ENCODE assay signal across 8 cellular contexts in genomic region chr15:101652098-101652782, GRCh38. TPM values are rescaled to one million over a fixed set of nuclear protein-coding genes. Genes with fewer than 3 reads are reported as not detected.
DNase-seq lines count a peak whose midpoint lies in the region; TF ChIP-seq lines count a peak whose summit lies in the region.

TM2D3 (minus strand) TSS chr15:101652381; CDS start chr15:101652361, 20 bp downstream.

- H3K27me3 ChIP-seq in endocrine pancreas (ENCODE audit: control insufficient read depth, insufficient read depth, low read length), result no peaks in the 10 kb centered on the region

- H3K9ac ChIP-seq in endocrine pancreas (ENCODE audit: control insufficient read depth, insufficient read depth, low read length), result peak within 1 kb of the TSS; percentile 97

- 1 to 2% methylated on average over 67 to 68 of the region's 75 CpGs for WGBS in mesodermal cell (ENCODE audit: insufficient coverage in 2 of 2), 2 experiments

- H3K36me3 ChIP-seq in endocrine pancreas (ENCODE audit: control insufficient read depth, insufficient read depth, low read length), result peaks cover 2% of the 10 kb centered on the region
- peaks cover 35% of the 10 kb centered on the region for H3K36me3 ChIP-seq in mesodermal cell (ENCODE audit: control insufficient read depth, insufficient read depth, low read length)

- H3K9me3 ChIP-seq in endocrine pancreas (ENCODE audit: control insufficient read depth, low read length) (no peaks in the 10 kb centered on the region), mesodermal cell (ENCODE audit: control insufficient read depth, low read length) (no peaks in the 10 kb centered on the region)

- peak; percentile 20 for TF ChIP-seq CTCF in GM20000 (IDR thresholded peaks at IDR 0.05; ENCODE audit: extremely low read depth, missing control alignments)

- H3K4me3 ChIP-seq in endocrine pancreas (ENCODE audit: control insufficient read depth, insufficient read depth, low read length), result peak within 1 kb of the TSS; percentile 89
- peak within 1 kb of the TSS; percentile 73 for H3K4me3 ChIP-seq in mesodermal cell (ENCODE audit: extremely low read depth, insufficient read depth, low read length, poor library complexity, severe bottlenecking)

- H3K27ac ChIP-seq in mesodermal cell (ENCODE audit: low read depth, low read length, severe bottlenecking), result peak within 1 kb of the TSS; percentile 86

- H3K4me1 ChIP-seq in endocrine pancreas (ENCODE audit: control insufficient read depth, insufficient read depth, low read length) (peaks cover 21% of the 10 kb centered on the region), mesodermal cell (ENCODE audit: control insufficient read depth, insufficient read depth, low read length, poor library complexity, severe bottlenecking) (peaks cover 4% of the 10 kb centered on the region)

- peak; percentile 91 for DNase-seq in COR-L47 (lab: John Stamatoyannopoulos, UW)
- peak; percentile 96 for DNase-seq in GM20000 (ENCODE audit: low spot score)
- DNase-seq in HT-29 (ENCODE audit: low spot score), result peak; percentile 94
- peak; percentile 93 for DNase-seq in NOMO-1 treated with DMSO at 0.1 percent for 48 hours (lab: John Stamatoyannopoulos, UW; ENCODE audit: unreplicated experiment)
- DNase-seq in activated CD8-positive, alpha-beta memory T cell treated with anti-CD3 and anti-CD28 coated beads for 48 hours (ENCODE audit: low read depth in 2 of 3, low spot score in 2 of 3), result peak; percentile 76 to 93 (median 85)
- peak; percentile 88 to 92 for DNase-seq in stimulated activated CD8-positive, alpha-beta memory T cell treated with anti-CD3 and anti-CD28 coated beads, Interleukin-15, amount 100 ng/mL, for 4 hours (ENCODE audit: low read depth in 2 of 2)

RNA-seq across cellular contexts. Expression of gene TM2D3, which starts in this region (rescaled TPM):
- total RNA-seq in HT-29 (2014; rRNA removed; shearing (Covaris generic)), result 21.0 and 23.9 TPM in 2 replicates
- 35.5 TPM for polyA plus RNA-seq in mesodermal cell (2013, experiment 1 of 2)
- 34.2 TPM for polyA plus RNA-seq in mesodermal cell (2013, experiment 2 of 2)

Comparison
In these comparisons a context has a peak if more than half of its experiments do, and no peak if none do; other contexts are left out.
1. Peak in every context shown above with its lines: DNase-seq, H3K4me3 ChIP-seq and H3K27ac ChIP-seq.